Comparison of ENCODE assay signal across 8 cellular contexts in genomic region chr9:135864447-135865049, GRCh38. TPM values are rescaled to one million over a fixed set of nuclear protein-coding genes. Genes with fewer than 3 reads are reported as not detected.
DNase-seq lines count a peak whose midpoint lies in the region; ATAC-seq, FAIRE-seq and TF ChIP-seq lines count a peak whose summit lies in the region.

No MANE protein-coding gene starts in this region.

- peaks cover 29% of the 10 kb centered on the region for H3K4me1 Mint-ChIP-seq in neural crest cell

- TF ChIP-seq RAD21 in A549 (conservative IDR thresholded peaks at IDR 0.05 in 1 of 2, IDR thresholded peaks at IDR 0.05 in 1 of 2), result peak; percentile 48 to 63; a peak in 4 of 5 replicates

- TF ChIP-seq CTCF in A549 (IDR thresholded peaks at IDR 0.05) (peak; percentile 78), fibroblast of lung (conservative IDR thresholded peaks at IDR 0.05 in 1 of 2, IDR thresholded peaks at IDR 0.05 in 1 of 2; ENCODE audit: low read depth in 1 of 2, low read length in 2 of 2) (peak; percentile 88 to 97), neural crest cell (conservative IDR thresholded peaks at IDR 0.05) (peak; percentile 87)

- no peaks in the 10 kb centered on the region for H3K9me3 Mint-ChIP-seq in neural crest cell

- H3K9ac ChIP-seq in NT2/D1 (ENCODE audit: insufficient read length, low read depth) (no peak overlapping the region), fibroblast of lung (ENCODE audit: insufficient read depth, low read length) (no peak overlapping the region)

- H3K27ac Mint-ChIP-seq in neural crest cell (ENCODE audit: unreplicated experiment), result no peak overlapping the region

- TF ChIP-seq EP300 in A549 (IDR thresholded peaks at IDR 0.05), result no peak

- 29% methylated on average over 8 of the region's 8 CpGs for WGBS in A549 (ENCODE audit: missing lambda C conversion rate)

- ATAC-seq in A549 (peak; percentile 71 to 87; a peak in 5 of 6 replicates), HG03378 (IDR thresholded peaks at IDR 0.05; ENCODE audit: unreplicated experiment) (no peak)

- H2AFZ ChIP-seq in fibroblast of lung (ENCODE audit: low read length), result no peak overlapping the region

- POLR2A ChIA-PET in A549 (lab: Yijun Ruan, JAX), result no interaction called here

- DNase-seq in A549 (ENCODE audit: low read depth in 1 of 2, low spot score in 1 of 2), result peak; percentile 44 to 66
- DNase-seq in GM12892 (ENCODE audit: insufficient read length), result peak; percentile 52
- peak; percentile 42 for DNase-seq in NT2/D1 (ENCODE audit: low read depth, low spot score)
- peak; percentile 56 for DNase-seq in activated T-cell treated with anti-CD3 and anti-CD28 coated beads for 48 hours (ENCODE audit: low read depth)
- DNase-seq in fibroblast of lung (ENCODE audit: low read depth in 2 of 2), result peak; percentile 29 to 58
- DNase-seq in neural crest cell (ENCODE audit: low read depth, low spot score), result peak; percentile 74
- peak; percentile 89 for DNase-seq in superior temporal gyrus (ENCODE audit: extremely low spot score)

- H3K27me3 ChIP-seq in NT2/D1 (ENCODE audit: insufficient read depth, insufficient read length) (no peaks in the 10 kb centered on the region), fibroblast of lung (ENCODE audit: control insufficient read depth, insufficient read depth, low read length) (no peaks in the 10 kb centered on the region)

- no peaks in the 10 kb centered on the region for H3K4me1 ChIP-seq in A549
- peaks cover 3% of the 10 kb centered on the region for H3K4me1 ChIP-seq in NT2/D1 (ENCODE audit: insufficient read depth, insufficient read length)
- no peaks in the 10 kb centered on the region for H3K4me1 ChIP-seq in fibroblast of lung (ENCODE audit: control insufficient read depth, extremely low read depth, insufficient read depth, low read length)

- CTCF ChIA-PET in A549 (lab: Yijun Ruan, JAX), result interaction anchor here (0.6 to 4.0 kb wide), 24 partner anchors 9 to 636 kb away, joined by 3 to 28 read pairs (median 4); no protein-coding TSS in a partner anchor

- peaks cover 6% of the 10 kb centered on the region for H3K36me3 Mint-ChIP-seq in neural crest cell (ENCODE audit: low read depth)

- no peak overlapping the region for H3K4me3 ChIP-seq in A549
- H3K4me3 ChIP-seq in NT2/D1 (ENCODE audit: insufficient read length, low read depth), result no peak overlapping the region
- H3K4me3 ChIP-seq in fibroblast of lung (replicated peaks in 1 of 4; ENCODE audit: control extremely low read depth in 1 of 4, insufficient read depth in 1 of 4, low read depth in 3 of 4, low read length in 4 of 4), result no peak overlapping the region

- FAIRE-seq in A549 (lab: Jason Lieb, UNC) (no peak), GM12892 (lab: Jason Lieb, UNC) (peak; percentile 82)

- H3K9me3 ChIP-seq in A549, result no peaks in the 10 kb centered on the region
- H3K9me3 ChIP-seq in NT2/D1 (ENCODE audit: insufficient read depth, low read length), result no peaks in the 10 kb centered on the region
- no peaks in the 10 kb centered on the region for H3K9me3 ChIP-seq in fibroblast of lung (ENCODE audit: control insufficient read depth, insufficient read depth, low read depth, low read length)

- no peak overlapping the region for H3K4me3 Mint-ChIP-seq in neural crest cell

- H4K20me1 ChIP-seq in fibroblast of lung (ENCODE audit: control insufficient read depth, extremely low read depth, insufficient read depth, low read length), result no peaks in the 10 kb centered on the region

- peaks cover 2% of the 10 kb centered on the region for H3K79me2 ChIP-seq in fibroblast of lung (ENCODE audit: control insufficient read depth, insufficient read depth, low read length)

- TF ChIP-seq POLR2A in A549 (IDR thresholded peaks at IDR 0.05; ENCODE audit: low read length) (no peak), GM12892 (IDR thresholded peaks at IDR 0.05; ENCODE audit: low read depth, low read length) (no peak)

- no peaks in the 10 kb centered on the region for H3K27me3 Mint-ChIP-seq in neural crest cell (ENCODE audit: low read depth)

- H3K27ac ChIP-seq in A549 (no peak overlapping the region), fibroblast of lung (ENCODE audit: insufficient read depth, low read length) (no peak overlapping the region)

- H3K4me2 ChIP-seq in A549 (no peak overlapping the region), fibroblast of lung (ENCODE audit: extremely low read depth, insufficient read depth, low read length) (no peak overlapping the region)

- H3K36me3 ChIP-seq in NT2/D1 (ENCODE audit: insufficient read depth, insufficient read length, low read length), result peaks cover 36% of the 10 kb centered on the region
- no peaks in the 10 kb centered on the region for H3K36me3 ChIP-seq in fibroblast of lung (ENCODE audit: control insufficient read depth, insufficient read depth, low read length)

TF ChIP-seq in A549, 52 proteins besides CTCF, POLR2A, EP300 and RAD21:
- TF ChIP-seq SMC3 (IDR thresholded peaks at IDR 0.05) (peak; percentile 71), EHMT2 (IDR thresholded peaks at IDR 0.05; ENCODE audit: low read depth) (no peak), CBX8 (IDR thresholded peaks at IDR 0.05) (no peak), HOXB5 (CRISPR knock-in tag; IDR thresholded peaks at IDR 0.05) (no peak), BCL3 (IDR thresholded peaks at IDR 0.05) (no peak)
TF ChIP-seq in A549: peak in this region for 1.

RNA-seq across cellular contexts. Expression of gene CAMSAP1, which starts 42.8 kb away (rescaled TPM):
- polyA plus RNA-seq in A549 (2011; rRNA removed), result 8.6 and 11.0 TPM in 2 replicates
- polyA plus RNA-seq in A549 (2012; cell fraction: cytosol; rRNA removed), result 7.1 and 7.8 TPM in 2 replicates
- polyA plus RNA-seq in A549 (2012; cell fraction: nucleus; rRNA removed), result 8.5 and 11.2 TPM in 2 replicates
- polyA plus RNA-seq in A549 (2017; fragmentation: RNase III; extraction: RNeasy Plus Mini Kit Qiagen cat#74134 plus additional on column Dnase treatment), result 14.6 to 16.6 TPM (median 15.0 TPM) in 3 replicates
- 41.1 and 49.9 TPM in 2 replicates for polyA minus RNA-seq in A549 (2011; rRNA and poly(A)+ RNA removed)
- 10.7 TPM for polyA plus RNA-seq in GM12892 (2012; ENCODE audit: missing spikeins)
- 17.7 and 18.8 TPM in 2 replicates for total RNA-seq in fibroblast of lung
- polyA plus RNA-seq in fibroblast of lung, result 5.0 and 7.2 TPM in 2 replicates
- 9.5 and 11.6 TPM in 2 replicates for polyA plus RNA-seq in fibroblast of lung (2012)
- 21.2 and 22.6 TPM in 2 replicates for polyA minus RNA-seq in fibroblast of lung (ENCODE audit: low replicate concordance)
- total RNA-seq in neural crest cell, result 79.3 and 80.8 TPM in 2 replicates
